Comparison of ENCODE assay signal across 1 cellular context in genomic region chr1:43776043-43776761, GRCh38.
TF ChIP-seq lines count a peak whose summit lies in the region.

No MANE protein-coding gene starts in this region.

TF ChIP-seq in GM23338, 12 proteins besides CTCF, POLR2A, EP300 and RAD21 (continued from another document):
- TF ChIP-seq EZH2phosphoT487 (IDR thresholded peaks at IDR 0.05; ENCODE audit: unreplicated experiment) (no peak), STAT1 (IDR thresholded peaks at IDR 0.05; ENCODE audit: unreplicated experiment) (no peak), JUNB (IDR thresholded peaks at IDR 0.05; ENCODE audit: unreplicated experiment) (no peak), POLR2AphosphoS5 (IDR thresholded peaks at IDR 0.05; ENCODE audit: low read depth) (no peak), ZNF331 (CRISPR knock-in tag; IDR thresholded peaks at IDR 0.05; ENCODE audit: low read depth) (no peak), ZNF114 (CRISPR knock-in tag; IDR thresholded peaks at IDR 0.05) (no peak), ZNF462 (CRISPR knock-in tag; IDR thresholded peaks at IDR 0.05) (no peak)
- TF ChIP-seq, protein P1, sequence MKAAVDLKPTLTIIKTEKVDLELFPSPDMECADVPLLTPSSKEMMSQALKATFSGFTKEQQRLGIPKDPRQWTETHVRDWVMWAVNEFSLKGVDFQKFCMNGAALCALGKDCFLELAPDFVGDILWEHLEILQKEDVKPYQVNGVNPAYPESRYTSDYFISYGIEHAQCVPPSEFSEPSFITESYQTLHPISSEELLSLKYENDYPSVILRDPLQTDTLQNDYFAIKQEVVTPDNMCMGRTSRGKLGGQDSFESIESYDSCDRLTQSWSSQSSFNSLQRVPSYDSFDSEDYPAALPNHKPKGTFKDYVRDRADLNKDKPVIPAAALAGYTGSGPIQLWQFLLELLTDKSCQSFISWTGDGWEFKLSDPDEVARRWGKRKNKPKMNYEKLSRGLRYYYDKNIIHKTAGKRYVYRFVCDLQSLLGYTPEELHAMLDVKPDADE (IDR thresholded peaks at IDR 0.05), result no peak
TF ChIP-seq in GM23338: peak in this region for 0.
